Comparison of ENCODE assay signal across 29 cellular contexts in the genomic region with DNA sequence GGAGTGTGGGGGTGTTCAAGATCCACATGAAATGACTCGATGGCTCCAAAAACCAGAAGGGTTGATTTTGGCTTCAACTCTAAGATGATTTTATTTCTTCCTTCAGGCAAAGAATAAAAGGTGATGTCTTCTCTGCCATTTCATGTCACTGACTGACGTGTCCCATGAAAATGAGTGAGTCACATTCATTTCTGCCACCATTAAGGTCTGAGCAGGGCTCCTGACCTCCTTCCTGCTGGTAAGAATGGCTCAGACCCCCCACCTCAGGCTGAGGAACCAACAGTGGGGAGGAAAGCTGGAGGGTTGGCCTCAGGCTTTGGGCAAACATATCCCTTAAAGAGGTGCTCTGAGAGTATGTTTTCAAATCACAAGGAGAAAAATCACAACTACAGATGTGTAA.
"Had no signal": no experiment of that assay in that cellular context is flagged by ENCODE, and none has a peak within 500 bp of the region (broad histone marks: within the 10 kb centered on the region; RNA-seq: fewer than 3 reads in every experiment).

No MANE protein-coding gene starts in this region.

- H3K9me3 ChIP-seq: adrenal gland, body of pancreas had no signal

- H3K4me1 ChIP-seq: adrenal gland, body of pancreas had no signal

- DNase-seq: activated B cell treated with CpG ODN at 0.5 μM for 24 hours; activated CD4-positive, alpha-beta memory T cell treated with anti-CD3 and anti-CD28 coated beads for 36 hours; activated CD4-positive, alpha-beta T cell treated with anti-CD3 and anti-CD28 coated beads for 48 hours; activated CD8-positive, alpha-beta memory T cell treated with anti-CD3 and anti-CD28 coated beads, Interleukin-2, amount 10 ng/mL, durations not matched to agents 7 days and 5 days; activated CD8-positive, alpha-beta memory T cell treated with anti-CD3 and anti-CD28 coated beads, Interleukin-2, amount 50 U/mL, for 4 hours; activated CD8-positive, alpha-beta T cell treated with anti-CD3 and anti-CD28 coated beads, Interleukin-2, amount 10 ng/mL, durations not matched to agents 7 days and 5 days; activated effector memory CD4-positive, alpha-beta T cell treated with anti-CD3 and anti-CD28 coated beads, Interleukin-2, amount 50 U/mL, for 16 hours; activated naive CD4-positive, alpha-beta T cell treated with anti-CD3 and anti-CD28 coated beads for 36 hours; activated naive CD8-positive, alpha-beta T cell treated with anti-CD3 and anti-CD28 coated beads for 36 hours; activated naive CD8-positive, alpha-beta T cell treated with anti-CD3 and anti-CD28 coated beads, Interleukin-2, amount 50 U/mL, for 24 hours; activated T-cell treated with anti-CD3 and anti-CD28 coated beads, Interleukin-2, amount 50 U/mL, for 1 hour; activated T-cell treated with anti-CD3 and anti-CD28 coated beads, Interleukin-2, amount 50 U/mL, for 48 hours; adrenal gland; amygdala; body of pancreas; central memory CD4-positive, alpha-beta T cell; cerebellar nuclear complex; effector memory CD4-positive, alpha-beta T cell; endodermal cell; foreskin fibroblast; head of caudate nucleus; T-helper 1 cell; T-helper 17 cell; T1000; WERI-Rb-1 had no signal

- H3K4me3 ChIP-seq: adrenal gland, body of pancreas, coronary artery, dorsolateral prefrontal cortex had no signal

- H3K27me3 ChIP-seq: adrenal gland, body of pancreas had no signal

- H3K27ac ChIP-seq: adrenal gland, body of pancreas, coronary artery, dorsolateral prefrontal cortex, WERI-Rb-1 had no signal

- ATAC-seq: activated CD4-positive, CD25-positive, alpha-beta regulatory T cell treated with anti-CD3 and anti-CD28 coated beads, Interleukin-2, amount 50 U/mL, for 24 hours; activated CD8-positive, alpha-beta memory T cell treated with anti-CD3 and anti-CD28 coated beads, Interleukin-2, amount 10 ng/mL, durations not matched to agents 7 days and 5 days; activated CD8-positive, alpha-beta T cell treated with anti-CD3 and anti-CD28 coated beads, Interleukin-2, amount 10 ng/mL, durations not matched to agents 7 days and 5 days; activated naive CD8-positive, alpha-beta T cell treated with anti-CD3 and anti-CD28 coated beads, Interleukin-2, amount 50 U/mL, for 24 hours; body of pancreas; esophagus mucosa; T-helper 17 cell had no signal

- H3K36me3 ChIP-seq: adrenal gland, WERI-Rb-1 had no signal
